7 cellular contexts compared by ENCODE assay signal in the genomic region with DNA sequence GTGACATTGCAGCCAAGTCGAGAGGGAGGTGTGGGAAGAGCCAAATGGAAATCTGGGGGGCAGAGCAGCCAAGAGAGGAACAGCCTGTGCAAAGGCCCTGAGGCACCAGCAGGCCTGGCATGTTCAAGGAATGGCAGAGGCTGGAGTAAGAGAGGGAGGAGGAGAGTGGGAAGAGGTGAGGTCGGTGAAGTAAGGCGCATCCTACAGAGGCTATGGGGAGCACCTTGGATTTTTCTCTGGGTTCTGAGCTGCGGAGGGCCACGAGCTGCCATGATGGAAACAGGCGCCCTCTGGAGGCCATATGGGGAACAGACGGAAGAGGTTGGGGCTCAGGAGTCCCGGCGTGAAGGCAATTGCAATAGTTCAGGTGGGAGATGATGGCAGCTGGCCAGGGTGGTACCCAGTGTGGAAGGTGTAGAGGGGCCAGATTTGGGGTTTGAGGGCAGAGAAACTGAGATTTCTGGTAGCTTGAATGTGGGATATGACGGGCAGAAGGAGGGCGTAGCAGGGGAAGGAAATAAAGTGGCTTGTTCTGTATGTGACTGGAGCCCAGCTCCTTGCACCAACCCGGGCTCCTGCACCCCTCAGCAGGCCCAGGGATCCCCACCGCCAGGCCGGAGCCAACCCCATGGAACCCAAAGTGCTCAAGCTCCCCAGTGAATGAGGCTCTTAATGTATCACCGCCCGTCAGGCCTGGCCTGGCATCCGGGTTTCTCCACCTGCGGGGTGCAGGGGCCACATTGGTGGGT. TPM values are rescaled to one million over a fixed set of nuclear protein-coding genes. Genes with fewer than 3 reads are reported as not detected.
DNase-seq lines count a peak whose midpoint lies in the region; ATAC-seq and TF ChIP-seq lines count a peak whose summit lies in the region.
"Had no signal": no experiment of that assay in that cellular context is flagged by ENCODE, and none has a peak within 500 bp of the region (broad histone marks: within the 10 kb centered on the region; RNA-seq: fewer than 3 reads in every experiment).

No MANE protein-coding gene starts in this region.

- peak; percentile 88 for ATAC-seq in Panc1
- no peak for ATAC-seq in HG03175 (IDR thresholded peaks at IDR 0.05; ENCODE audit: unreplicated experiment)

- in situ Hi-C loops in Panc1 (cut with HindIII; ENCODE audit: low pct_unique_long_range_greater_than_20kb, low sequenced_read_pairs): no loop called here

- TF ChIP-seq CTCF in GM10248 (IDR thresholded peaks at IDR 0.05; ENCODE audit: control extremely low read depth, extremely low read depth, low read depth, missing control alignments): peak; percentile 69
- TF ChIP-seq CTCF in Panc1 (IDR thresholded peaks at IDR 0.05): peak; percentile 88
- peak; percentile 85 for TF ChIP-seq CTCF in cardiac fibroblast (IDR thresholded peaks at IDR 0.05; ENCODE audit: low read depth, low read length)

- H3K4me1 ChIP-seq in Panc1 (ENCODE audit: control insufficient read depth, insufficient read depth, low read length): no peaks in the 10 kb centered on the region

- H3K9me3 ChIP-seq in Panc1 (ENCODE audit: control insufficient read depth, insufficient read depth, low read depth, low read length): no peaks in the 10 kb centered on the region

- intact Hi-C loops in Panc1 (cut with micrococcal nuclease; ENCODE audit: unreplicated experiment) (no loop called here), posterior vena cava (cut with DNase I) (no loop called here)

- H3K27me3 ChIP-seq in Panc1 (ENCODE audit: control insufficient read depth, insufficient read depth, low read length): no peaks in the 10 kb centered on the region

- H3K27ac ChIP-seq in Panc1 (ENCODE audit: low read length): no peak overlapping the region
- H3K27ac ChIP-seq: SK-N-MC had no signal

- DNase-seq in GM10248 (ENCODE audit: extremely low spot score) (peak; percentile 78), Panc1 (ENCODE audit: low read depth, low spot score) (no peak), cardiac fibroblast (ENCODE audit: low read depth in 2 of 2) (peak in 1 of 2 donors; percentile 53), retina (peak; percentile 27), posterior vena cava (ENCODE audit: low spot score) (no peak)

- no TSS peak for BruUV-seq in Panc1 (replicated peaks; lab: Mats Ljungman, UMichigan)

- CTCF ChIA-PET in GM10248 (lab: Yijun Ruan, JAX) (interaction anchor here (0.8 to 4.0 kb wide), 17 partner anchors 9 to 413 kb away, joined by 3 to 31 read pairs (median 4); a partner anchor contains a TSS), Panc1 (lab: Charles Lee) (interaction anchor here (0.6 to 0.9 kb wide), 5 partner anchors 9 to 674 kb away, joined by 3 to 10 read pairs (median 3); no protein-coding TSS in a partner anchor)

- POLR2A ChIA-PET in GM10248 (lab: Yijun Ruan, JAX) (interaction anchor here (0.7 kb wide), 1 partner anchor 11 kb away, joined by 4 read pairs; no protein-coding TSS in a partner anchor), Panc1 (lab: Charles Lee) (no interaction called here)

- no peaks in the 10 kb centered on the region for H3K36me3 ChIP-seq in Panc1 (ENCODE audit: control insufficient read depth, insufficient read depth, low read length)

- H3K4me3 ChIP-seq in Panc1 (ENCODE audit: low read depth in 2 of 2, low read length in 2 of 2): no peak overlapping the region
- no peak overlapping the region for H3K4me3 ChIP-seq in cardiac fibroblast (replicated peaks in 1 of 2; ENCODE audit: low read depth in 2 of 2, low read length in 2 of 2)
- H3K4me3 ChIP-seq: SK-N-MC had no signal

RNA-seq across cellular contexts. Expression of a gene that starts 20.5 kb away (rescaled TPM):
- total RNA-seq in Panc1 (2021; ENCODE audit: unreplicated experiment) (89.5 TPM), posterior vena cava (10 to 100 TPM; 58.6 to 71.8 TPM)
- 137 TPM for polyA plus RNA-seq in Panc1 (2012; ENCODE audit: insufficient read length)

RNA-seq across cellular contexts. Expression of a gene that starts 20.9 kb away (rescaled TPM):
- total RNA-seq in Panc1 (2021; ENCODE audit: unreplicated experiment) (21.6 TPM), posterior vena cava (10 to 100 TPM; 15.2 to 18.6 TPM)
- polyA plus RNA-seq in Panc1 (2012; ENCODE audit: insufficient read length): 20.0 TPM

RNA-seq across cellular contexts. Expression of a gene that starts 21.7 kb away (rescaled TPM):
- total RNA-seq in Panc1 (2021; ENCODE audit: unreplicated experiment): 104 TPM
- 140 TPM for polyA plus RNA-seq in Panc1 (2012; ENCODE audit: insufficient read length)
- total RNA-seq in posterior vena cava: 10 to 100 TPM; 56.6 to 95.5 TPM

RNA-seq across cellular contexts. Expression of a gene that starts 49.8 kb away (rescaled TPM):
- total RNA-seq in Panc1 (2021; ENCODE audit: unreplicated experiment) (41.2 TPM), posterior vena cava (10 to 100 TPM; 25.5 to 25.6 TPM)
- 44.2 TPM for polyA plus RNA-seq in Panc1 (2012; ENCODE audit: insufficient read length)

Comparison
In these comparisons a context has a peak if more than half of its experiments do, and no peak if none do; other contexts are left out.
1. DNase-seq: peak in GM10248 (single experiment) and retina (single experiment); none in Panc1 (single experiment) and posterior vena cava (single experiment).
2. Peak in every context shown above with its lines, with median percentiles within 50 percentile points of each other: CTCF ChIP-seq.